8 cellular contexts compared by ENCODE assay signal in the genomic region with DNA sequence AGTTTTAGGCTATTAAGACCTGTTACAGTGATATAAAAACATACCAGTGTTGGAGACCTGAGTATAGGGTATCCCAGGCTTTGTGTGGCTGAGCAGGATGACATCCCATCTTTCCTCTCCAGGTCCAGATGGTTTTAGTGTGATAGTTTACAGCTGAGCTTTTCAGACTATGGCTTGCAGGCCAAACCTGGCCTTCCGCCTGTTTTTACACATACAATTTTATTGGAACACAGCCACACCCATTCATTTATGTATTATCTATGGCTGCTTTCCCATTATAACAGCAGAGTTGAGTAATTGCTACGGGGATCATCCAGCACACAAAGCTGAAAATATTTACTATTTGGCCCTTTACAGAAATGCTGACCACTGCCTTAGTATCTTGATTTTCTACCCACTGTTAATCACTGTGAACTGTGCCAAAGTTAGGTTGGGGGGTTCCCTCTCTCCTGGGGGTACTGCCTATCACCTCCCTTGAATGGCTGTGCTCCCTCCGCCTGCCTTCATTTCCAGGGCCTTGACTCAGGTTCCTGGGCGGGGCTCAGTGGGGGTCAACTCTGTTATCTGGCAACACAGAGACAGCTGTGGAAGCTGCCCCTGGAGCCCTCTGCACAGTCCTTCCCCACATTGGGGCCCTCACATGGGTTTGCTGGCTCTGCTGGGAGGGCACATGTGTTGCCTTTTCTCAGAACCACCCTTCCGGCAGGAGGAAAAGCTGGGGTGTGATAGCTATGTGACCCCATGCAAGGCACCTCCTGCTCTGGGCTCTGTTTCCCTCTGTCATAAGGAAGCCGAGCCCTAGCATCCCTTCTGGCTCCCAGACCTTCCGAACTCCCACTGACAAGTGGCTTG. TPM values are rescaled to one million over a fixed set of nuclear protein-coding genes. Genes with fewer than 3 reads are reported as not detected.
DNase-seq lines count a peak whose midpoint lies in the region; ATAC-seq and TF ChIP-seq lines count a peak whose summit lies in the region.

No MANE protein-coding gene starts in this region.

- ATAC-seq in aorta (ENCODE audit: low FRiP score) (peak; percentile 27), GM19452 (IDR thresholded peaks at IDR 0.05; ENCODE audit: unreplicated experiment) (no peak)

- no peak overlapping the region for H4K8ac ChIP-seq in mesendoderm (ENCODE audit: low read depth, low read length)

- H2BK5ac ChIP-seq in mesendoderm (ENCODE audit: low read length): no peak overlapping the region

- no peak for DNase-seq in activated naive CD4-positive, alpha-beta T cell treated with Interleukin-2 at 50 U/mL for 16 hours
- DNase-seq in colonic mucosa (peak; percentile 49), mesendoderm (no peak), aorta (peak in 1 of 2 donors; percentile 78), NCI-H1694 (lab: John Stamatoyannopoulos, UW) (no peak), AML-193 (lab: John Stamatoyannopoulos, UW) (no peak)

- no peak overlapping the region for H3K4me2 ChIP-seq in mesendoderm (ENCODE audit: low read length)

- H3K36me3 ChIP-seq in colonic mucosa (no peaks in the 10 kb centered on the region), mesendoderm (ENCODE audit: control insufficient read depth, insufficient read depth, low read length) (no peaks in the 10 kb centered on the region), aorta (ENCODE audit: control insufficient read depth in 1 of 2, insufficient read depth in 2 of 2, low read length in 1 of 2) (no peaks in the 10 kb centered on the region)

- peaks cover 99% of the 10 kb centered on the region for H3K4me1 Mint-ChIP-seq in activated naive CD4-positive, alpha-beta T cell treated with anti-CD3 and anti-CD28 coated beads, Interleukin-2, amount 50 U/mL, for 24 hours

- H3K27ac ChIP-seq in colonic mucosa (peak overlapping the region; percentile 79), mesendoderm (ENCODE audit: low read depth, low read length) (no peak overlapping the region), aorta (ENCODE audit: low read depth in 1 of 2, low read length in 2 of 2) (no peak overlapping the region)

- H2BK15ac ChIP-seq in mesendoderm (replicated peaks; ENCODE audit: low read depth): no peak overlapping the region

- no peak overlapping the region for H3K4me3 ChIP-seq in colonic mucosa
- H3K4me3 ChIP-seq in mesendoderm (ENCODE audit: low read length): no peak overlapping the region
- H3K4me3 ChIP-seq in aorta (ENCODE audit: low read length in 2 of 2): no peak overlapping the region

- WGBS in mesendoderm (ENCODE audit: extremely low coverage, insufficient coverage, low lambda C conversion rate): no CpG with 5 or more reads among the region's 7 CpGs
- 63 to 65% methylated on average over 7 of the region's 7 CpGs for WGBS in aorta, 2 donors

- H3K27me3 ChIP-seq in colonic mucosa (no peaks in the 10 kb centered on the region), mesendoderm (ENCODE audit: insufficient read depth, low read length, poor library complexity) (no peaks in the 10 kb centered on the region), aorta (ENCODE audit: control insufficient read depth in 1 of 2, insufficient read depth in 2 of 2, low read length in 1 of 2) (no peaks in the 10 kb centered on the region)

- H3K9ac ChIP-seq in colonic mucosa (ENCODE audit: low read depth in 2 of 2, low read length in 2 of 2) (peak overlapping the region in 1 of 2 donors; percentile 79), mesendoderm (ENCODE audit: low read length) (no peak overlapping the region)

- H3K4me3 Mint-ChIP-seq in activated naive CD4-positive, alpha-beta T cell treated with anti-CD3 and anti-CD28 coated beads, Interleukin-2, amount 50 U/mL, for 24 hours: peak overlapping the region; percentile 53

- peaks cover 50% of the 10 kb centered on the region for H3K79me2 ChIP-seq in mesendoderm (ENCODE audit: control insufficient read depth, insufficient read depth, low read length)

- intact Hi-C loops in colonic mucosa (cut with DNase I): loop anchor here (2.0 kb wide), 1 partner anchor 47 kb away; no protein-coding TSS in a partner anchor
- intact Hi-C loops in aorta (cut with DNase I): no loop called here

- no peak overlapping the region for H3K4ac ChIP-seq in mesendoderm (ENCODE audit: low read depth, low read length)

- H3K9me3 Mint-ChIP-seq in activated naive CD4-positive, alpha-beta T cell treated with anti-CD3 and anti-CD28 coated beads, Interleukin-2, amount 50 U/mL, for 24 hours: peaks cover 10% of the 10 kb centered on the region

- H4K5ac ChIP-seq in mesendoderm (ENCODE audit: low read length): no peak overlapping the region

- H3K18ac ChIP-seq in mesendoderm (ENCODE audit: low read length): no peak overlapping the region

- no peaks in the 10 kb centered on the region for H3K27me3 Mint-ChIP-seq in activated naive CD4-positive, alpha-beta T cell treated with anti-CD3 and anti-CD28 coated beads, Interleukin-2, amount 50 U/mL, for 24 hours

- no peak overlapping the region for H2AK5ac ChIP-seq in mesendoderm (ENCODE audit: low read length)

- H3K9me3 ChIP-seq in colonic mucosa (no peaks in the 10 kb centered on the region), aorta (ENCODE audit: control insufficient read depth, low read length) (no peaks in the 10 kb centered on the region)

- peaks cover 17% of the 10 kb centered on the region for H3K36me3 Mint-ChIP-seq in activated naive CD4-positive, alpha-beta T cell treated with anti-CD3 and anti-CD28 coated beads, Interleukin-2, amount 50 U/mL, for 24 hours

- H3K56ac ChIP-seq in mesendoderm (ENCODE audit: low read length): peak overlapping the region; percentile 27

- TF ChIP-seq CTCF in colonic mucosa (IDR thresholded peaks at IDR 0.05): no peak

- H3K4me1 ChIP-seq in colonic mucosa (peaks cover 35% of the 10 kb centered on the region), mesendoderm (ENCODE audit: control insufficient read depth, low read depth, low read length) (peaks cover 7% of the 10 kb centered on the region), aorta (ENCODE audit: control insufficient read depth in 1 of 2, insufficient read depth in 2 of 2, low read length in 2 of 2) (peaks cover 2 to 4% of the 10 kb centered on the region in 2 donors)

- H2BK120ac ChIP-seq in mesendoderm (ENCODE audit: low read depth, low read length): no peak overlapping the region

- peaks cover 45% of the 10 kb centered on the region for H3K79me1 ChIP-seq in mesendoderm (ENCODE audit: low read length)

- H3K27ac Mint-ChIP-seq in activated naive CD4-positive, alpha-beta T cell treated with anti-CD3 and anti-CD28 coated beads, Interleukin-2, amount 50 U/mL, for 24 hours: peak overlapping the region; percentile 99

- H3K23ac ChIP-seq in mesendoderm (ENCODE audit: low read length): no peak overlapping the region

RNA-seq across cellular contexts. Expression of gene SH2D4B, which starts 40.3 kb away (rescaled TPM):
- total RNA-seq in colonic mucosa (not detected), aorta (under 1 TPM; 0.27 to 0.52 TPM)
- 0.06 TPM for polyA plus RNA-seq in mesendoderm (2013, experiment 1 of 2)
- 0.04 TPM for polyA plus RNA-seq in mesendoderm (2013, experiment 2 of 2)
- not detected for polyA plus RNA-seq in aorta

RNA-seq across cellular contexts. Expression of gene TSPAN14, which starts 43.3 kb away (rescaled TPM):
- 10 to 100 TPM; 83.5 to 91.7 TPM for total RNA-seq in colonic mucosa
- 32.4 TPM for polyA plus RNA-seq in mesendoderm (2013, experiment 1 of 2)
- polyA plus RNA-seq in mesendoderm (2013, experiment 2 of 2): 30.9 TPM
- 10 to 100 TPM; 59.5 to 61.5 TPM for total RNA-seq in aorta
- polyA plus RNA-seq in aorta: 10 to 100 TPM; 12.3 to 13.8 TPM
